1 cellular context compared by ENCODE assay signal in genomic region chr19:6372594-6373095, GRCh38.
A peak's percentile ranks its signal among the peaks of the same experiment; 100 is the strongest.
TF ChIP-seq lines count a peak whose summit lies in the region.

A gene with protein sequence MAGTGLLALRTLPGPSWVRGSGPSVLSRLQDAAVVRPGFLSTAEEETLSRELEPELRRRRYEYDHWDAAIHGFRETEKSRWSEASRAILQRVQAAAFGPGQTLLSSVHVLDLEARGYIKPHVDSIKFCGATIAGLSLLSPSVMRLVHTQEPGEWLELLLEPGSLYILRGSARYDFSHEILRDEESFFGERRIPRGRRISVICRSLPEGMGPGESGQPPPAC (plus strand): TSS chr19:6372794. CDS start chr19:6372821, 27 bp downstream.

TF ChIP-seq in HepG2, 621 proteins besides CTCF, POLR2A, EP300 and RAD21 (continued from another document):
- TF ChIP-seq, protein P1, sequence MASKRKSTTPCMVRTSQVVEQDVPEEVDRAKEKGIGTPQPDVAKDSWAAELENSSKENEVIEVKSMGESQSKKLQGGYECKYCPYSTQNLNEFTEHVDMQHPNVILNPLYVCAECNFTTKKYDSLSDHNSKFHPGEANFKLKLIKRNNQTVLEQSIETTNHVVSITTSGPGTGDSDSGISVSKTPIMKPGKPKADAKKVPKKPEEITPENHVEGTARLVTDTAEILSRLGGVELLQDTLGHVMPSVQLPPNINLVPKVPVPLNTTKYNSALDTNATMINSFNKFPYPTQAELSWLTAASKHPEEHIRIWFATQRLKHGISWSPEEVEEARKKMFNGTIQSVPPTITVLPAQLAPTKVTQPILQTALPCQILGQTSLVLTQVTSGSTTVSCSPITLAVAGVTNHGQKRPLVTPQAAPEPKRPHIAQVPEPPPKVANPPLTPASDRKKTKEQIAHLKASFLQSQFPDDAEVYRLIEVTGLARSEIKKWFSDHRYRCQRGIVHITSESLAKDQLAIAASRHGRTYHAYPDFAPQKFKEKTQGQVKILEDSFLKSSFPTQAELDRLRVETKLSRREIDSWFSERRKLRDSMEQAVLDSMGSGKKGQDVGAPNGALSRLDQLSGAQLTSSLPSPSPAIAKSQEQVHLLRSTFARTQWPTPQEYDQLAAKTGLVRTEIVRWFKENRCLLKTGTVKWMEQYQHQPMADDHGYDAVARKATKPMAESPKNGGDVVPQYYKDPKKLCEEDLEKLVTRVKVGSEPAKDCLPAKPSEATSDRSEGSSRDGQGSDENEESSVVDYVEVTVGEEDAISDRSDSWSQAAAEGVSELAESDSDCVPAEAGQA (IDR thresholded peaks at IDR 0.05; ENCODE audit: low read depth), result no peak
- TF ChIP-seq, protein P1 (CRISPR knock-in tag; IDR thresholded peaks at IDR 0.05; ENCODE audit: borderline replicate concordance), result no peak
- TF ChIP-seq RBFOX2 (IDR thresholded peaks at IDR 0.05; ENCODE audit: low read depth, low read length) (peak; percentile 93), ATM (IDR thresholded peaks at IDR 0.05; ENCODE audit: borderline replicate concordance) (no peak), ZNF343 (CRISPR knock-in tag; IDR thresholded peaks at IDR 0.05) (no peak), SPEN (CRISPR knock-in tag; IDR thresholded peaks at IDR 0.05; ENCODE audit: low read depth) (peak; percentile 66), KMT2B (CRISPR knock-in tag; IDR thresholded peaks at IDR 0.05) (no peak), RFX1 (IDR thresholded peaks at IDR 0.05) (no peak; the same call in 1 of the 2 replicates), ZNF33B (CRISPR knock-in tag; IDR thresholded peaks at IDR 0.05) (0 out of 2 replicates have a peak, but pooled peaks have one; percentile 60), ZNF709 (CRISPR knock-in tag; IDR thresholded peaks at IDR 0.05) (no peak), ZNF605 (CRISPR knock-in tag; IDR thresholded peaks at IDR 0.05) (peak; percentile 51; the same call in 1 of the 2 replicates), FIP1L1 (IDR thresholded peaks at IDR 0.05; ENCODE audit: borderline replicate concordance, insufficient read depth, low read depth, low read length) (0 out of 2 replicates have a peak, but pooled peaks have one; percentile 51)
- TF ChIP-seq, protein P2, sequence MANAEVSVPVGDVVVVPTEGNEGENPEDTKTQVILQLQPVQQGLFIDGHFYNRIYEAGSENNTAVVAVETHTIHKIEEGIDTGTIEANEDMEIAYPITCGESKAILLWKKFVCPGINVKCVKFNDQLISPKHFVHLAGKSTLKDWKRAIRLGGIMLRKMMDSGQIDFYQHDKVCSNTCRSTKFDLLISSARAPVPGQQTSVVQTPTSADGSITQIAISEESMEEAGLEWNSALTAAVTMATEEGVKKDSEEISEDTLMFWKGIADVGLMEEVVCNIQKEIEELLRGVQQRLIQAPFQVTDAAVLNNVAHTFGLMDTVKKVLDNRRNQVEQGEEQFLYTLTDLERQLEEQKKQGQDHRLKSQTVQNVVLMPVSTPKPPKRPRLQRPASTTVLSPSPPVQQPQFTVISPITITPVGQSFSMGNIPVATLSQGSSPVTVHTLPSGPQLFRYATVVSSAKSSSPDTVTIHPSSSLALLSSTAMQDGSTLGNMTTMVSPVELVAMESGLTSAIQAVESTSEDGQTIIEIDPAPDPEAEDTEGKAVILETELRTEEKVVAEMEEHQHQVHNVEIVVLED (CRISPR knock-in tag; IDR thresholded peaks at IDR 0.05; ENCODE audit: borderline replicate concordance), result peak; percentile 76
